ENCODE assay signal across 20 cellular contexts in genomic region chr18:6950641-6951040, GRCh38.
A peak's percentile ranks its signal among the peaks of the same experiment; 100 is the strongest.
DNase-seq lines count a peak whose midpoint lies in the region; ATAC-seq and TF ChIP-seq lines count a peak whose summit lies in the region.
"Had no signal": no experiment of that assay in that cellular context is flagged by ENCODE, and none has a peak within 500 bp of the region (broad histone marks: within the 10 kb centered on the region; RNA-seq: fewer than 3 reads in every experiment).

No MANE protein-coding gene starts in this region.

- peak overlapping the region; percentile 62 for H3K27ac Mint-ChIP-seq in neural crest cell (ENCODE audit: unreplicated experiment)
- H3K27ac Mint-ChIP-seq in naive thymus-derived CD8-positive, alpha-beta T cell: no peak overlapping the region

- H3K27me3 ChIP-seq in body of pancreas: no peaks in the 10 kb centered on the region
- H3K27me3 ChIP-seq in transverse colon: no peaks in the 10 kb centered on the region
- H3K27me3 ChIP-seq: BE2C had no signal

- 47 to 51% methylated on average over 14 of the region's 14 CpGs for WGBS in body of pancreas, 2 donors
- WGBS in transverse colon (ENCODE audit: low coverage in 1 of 2), 2 donors: 60 to 76% methylated on average over 2 to 14 of the region's 14 CpGs

- peak overlapping the region; percentile 59 to 76 (median 68) for H3K27ac ChIP-seq in body of pancreas
- peak overlapping the region; percentile 75 to 86 (median 79) for H3K27ac ChIP-seq in transverse colon
- H3K27ac ChIP-seq: HL-60, KMS-11 had no signal

- in situ Hi-C loops in transverse colon (cut with MboI; ENCODE audit: low pct_ligation_motif_present in 1 of 4, low pct_unique_long_range_greater_than_20kb in 1 of 4, low sequenced_read_pairs in 3 of 4): no loop called here

- peak in 1 of 3 donors; percentile 7 for TF ChIP-seq POLR2A in body of pancreas (IDR thresholded peaks at IDR 0.05)
- TF ChIP-seq POLR2A in transverse colon (IDR thresholded peaks at IDR 0.05): no peak

- H3K4me1 ChIP-seq in body of pancreas: peaks cover 73% of the 10 kb centered on the region
- H3K4me1 ChIP-seq in transverse colon: peaks cover 0 to 44% (median 31%) of the 10 kb centered on the region in 4 donors
- H3K4me1 ChIP-seq: BE2C had no signal

- TF ChIP-seq CTCF in body of pancreas (IDR thresholded peaks at IDR 0.05): no peak
- no peak for TF ChIP-seq CTCF in neural crest cell (conservative IDR thresholded peaks at IDR 0.05)
- TF ChIP-seq CTCF in transverse colon (IDR thresholded peaks at IDR 0.05): no peak

- POLR2A ChIA-PET in naive thymus-derived CD8-positive, alpha-beta T cell (lab: Charles Lee): no interaction called here

- ATAC-seq in body of pancreas (peak; percentile 64), GM19455 (IDR thresholded peaks at IDR 0.05; ENCODE audit: unreplicated experiment) (no peak), HG03108 (IDR thresholded peaks at IDR 0.05; ENCODE audit: unreplicated experiment) (no peak)
- ATAC-seq in naive thymus-derived CD8-positive, alpha-beta T cell: no peak

- H3K4me3 Mint-ChIP-seq in neural crest cell: no peak overlapping the region
- no peak overlapping the region for H3K4me3 Mint-ChIP-seq in naive thymus-derived CD8-positive, alpha-beta T cell

- H3K4me1 Mint-ChIP-seq in neural crest cell: peaks cover 17% of the 10 kb centered on the region
- peaks cover 0 to 5% (median 0%) of the 10 kb centered on the region in 4 donors for H3K4me1 Mint-ChIP-seq in naive thymus-derived CD8-positive, alpha-beta T cell

- H3K4me3 ChIP-seq in body of pancreas: no peak overlapping the region
- H3K4me3 ChIP-seq in transverse colon: no peak overlapping the region

- intact Hi-C loops in body of pancreas (cut with DNase I): no loop called here
- intact Hi-C loops in transverse colon (cut with DNase I; ENCODE audit: low total_unique reads): no loop called here

- no peaks in the 10 kb centered on the region for H3K9me3 Mint-ChIP-seq in neural crest cell
- peaks cover 0 to 11% (median 3%) of the 10 kb centered on the region in 9 donors for H3K9me3 Mint-ChIP-seq in naive thymus-derived CD8-positive, alpha-beta T cell

- no peaks in the 10 kb centered on the region for H3K9me3 ChIP-seq in body of pancreas
- no peaks in the 10 kb centered on the region for H3K9me3 ChIP-seq in transverse colon
- H3K9me3 ChIP-seq: BE2C had no signal

- DNase-seq in NCI-H82 (lab: John Stamatoyannopoulos, UW): peak; percentile 29
- DNase-seq in body of pancreas: peak; percentile 59 to 68 (median 65)
- DNase-seq in neural crest cell (ENCODE audit: low read depth, low spot score): no peak
- no peak for DNase-seq in transverse colon
- no peak for DNase-seq in naive thymus-derived CD8-positive, alpha-beta T cell
- DNase-seq: BE2C, EL, GF-D8, NCI-H1092 treated with DMSO at 0.1 percent for 48 hours, NCI-H1436 treated with DMSO at 0.1 percent for 48 hours, NCI-H1930, NCI-H226, NCI-H510A treated with DMSO at 0.1 percent for 48 hours, NCI-H774, OCI-M1, Right ventricle myocardium superior had no signal

- H3K27me3 Mint-ChIP-seq in neural crest cell (ENCODE audit: low read depth): no peaks in the 10 kb centered on the region
- H3K27me3 Mint-ChIP-seq in naive thymus-derived CD8-positive, alpha-beta T cell: peaks cover 0 to 32% (median 0%) of the 10 kb centered on the region in 5 donors

- H3K36me3 ChIP-seq in body of pancreas (replicated peaks in 1 of 2; ENCODE audit: insufficient read depth in 1 of 2, low read depth in 2 of 2): no peaks in the 10 kb centered on the region
- no peaks in the 10 kb centered on the region for H3K36me3 ChIP-seq in transverse colon
- H3K36me3 ChIP-seq: BE2C had no signal

- no peak for TF ChIP-seq EP300 in transverse colon (IDR thresholded peaks at IDR 0.05; ENCODE audit: low read depth)

- peaks cover 42% of the 10 kb centered on the region for H3K36me3 Mint-ChIP-seq in neural crest cell (ENCODE audit: low read depth)
- H3K36me3 Mint-ChIP-seq in naive thymus-derived CD8-positive, alpha-beta T cell: no peaks in the 10 kb centered on the region

Comparison
In these comparisons a context has a peak if more than half of its experiments do, and no peak if none do; other contexts are left out.
1. DNase-seq: peak in NCI-H82 (single experiment) and body of pancreas (4 of 4); none in neural crest cell (single experiment), transverse colon (single experiment) and naive thymus-derived CD8-positive, alpha-beta T cell (0 of 10).